Comparison of ENCODE assay signal across 17 cellular contexts in genomic region chr14:92666251-92666650, GRCh38.
DNase-seq lines count a peak whose midpoint lies in the region; ATAC-seq, FAIRE-seq and TF ChIP-seq lines count a peak whose summit lies in the region.
"Had no signal": no experiment of that assay in that cellular context is flagged by ENCODE, and none has a peak within 500 bp of the region (broad histone marks: within the 10 kb centered on the region; RNA-seq: fewer than 3 reads in every experiment).

No MANE protein-coding gene starts in this region.

- POLR2A ChIA-PET in activated B cell treated with CpG ODN at 0.5 μM for 24 hours (lab: Charles Lee), result interaction anchor here (0.9 to 3.8 kb wide), 3 partner anchors 51 to 544 kb away, joined by 3 to 28 read pairs (median 11); partner anchors contain the start of genes CPSF2 and NDUFB1

- H3K4me1 ChIP-seq in left lung (peaks cover 0 to 64% of the 10 kb centered on the region in 2 donors), subcutaneous abdominal adipose tissue (ENCODE audit: control insufficient read depth in 5 of 5, insufficient read depth in 5 of 5, low read length in 5 of 5) (peaks cover 0 to 20% (median 10%) of the 10 kb centered on the region in 5 donors)
- H3K4me1 ChIP-seq: prostate gland had no signal

- intact Hi-C loops in activated B cell treated with CpG ODN at 0.5 μM for 24 hours (cut with micrococcal nuclease) (no loop called here), left lung (cut with DNase I) (no loop called here)

- FAIRE-seq in H54 (lab: Jason Lieb, UNC), result no peak

- peak overlapping the region; percentile 40 to 73 for H3K27ac Mint-ChIP-seq in activated naive CD4-positive, alpha-beta T cell treated with anti-CD3 and anti-CD28 coated beads, Interleukin-2, amount 50 U/mL, for 72 hours
- peak overlapping the region; percentile 97 for H3K27ac Mint-ChIP-seq in activated B cell treated with CpG ODN at 0.5 μM for 24 hours

- no peak for DNase-seq in activated naive CD4-positive, alpha-beta T cell treated with anti-CD3 and anti-CD28 coated beads, Interleukin-2, amount 50 U/mL, for 72 hours (ENCODE audit: low spot score in 2 of 2)
- DNase-seq in activated naive CD4-positive, alpha-beta T cell treated with Interleukin-2 at 50 U/mL for 16 hours, result no peak
- DNase-seq in activated B cell treated with CpG ODN at 0.5 μM for 24 hours, result no peak
- no peak for DNase-seq in left lung
- no peak for DNase-seq in H54 (ENCODE audit: insufficient read length, low spot score)
- DNase-seq in inferior parietal cortex (ENCODE audit: extremely low spot score), result no peak
- DNase-seq: Calu3; NCI-H1417 treated with DMSO at 0.1 percent for 48 hours; NCI-H2227 treated with DMSO at 0.1 percent for 48 hours; RPMI8226; stimulated activated CD4-positive, alpha-beta T cell treated with anti-CD3 and anti-CD28 coated beads, Interleukin-12 subunit alpha, Interleukin-12 subunit beta, amount 100 ng/mL, for 4 hours; SW 1271 had no signal

- no peak overlapping the region for H3K9ac ChIP-seq in subcutaneous abdominal adipose tissue (ENCODE audit: low read length in 5 of 5)

- peaks cover 40 to 69% of the 10 kb centered on the region in 2 donors for H3K36me3 Mint-ChIP-seq in activated naive CD4-positive, alpha-beta T cell treated with anti-CD3 and anti-CD28 coated beads, Interleukin-2, amount 50 U/mL, for 72 hours
- H3K36me3 Mint-ChIP-seq in activated B cell treated with CpG ODN at 0.5 μM for 24 hours (ENCODE audit: low read depth), result peaks cover 82% of the 10 kb centered on the region

- H3K9me3 Mint-ChIP-seq in activated naive CD4-positive, alpha-beta T cell treated with anti-CD3 and anti-CD28 coated beads, Interleukin-2, amount 50 U/mL, for 72 hours, result no peaks in the 10 kb centered on the region
- H3K9me3 Mint-ChIP-seq in activated B cell treated with CpG ODN at 0.5 μM for 24 hours, result no peaks in the 10 kb centered on the region

- no peaks in the 10 kb centered on the region for H3K27me3 ChIP-seq in left lung
- H3K27me3 ChIP-seq in subcutaneous abdominal adipose tissue (ENCODE audit: control insufficient read depth in 5 of 5, insufficient read depth in 4 of 5, low read length in 5 of 5), result no peaks in the 10 kb centered on the region
- H3K27me3 ChIP-seq: cardiac muscle cell had no signal

- H3K4me1 Mint-ChIP-seq in activated B cell treated with CpG ODN at 0.5 μM for 24 hours, result peaks cover 95% of the 10 kb centered on the region

- ATAC-seq in activated naive CD4-positive, alpha-beta T cell treated with anti-CD3 and anti-CD28 coated beads, Interleukin-2, amount 50 U/mL, for 72 hours, result no peak
- no peak for ATAC-seq in activated B cell treated with CpG ODN at 0.5 μM for 24 hours (ENCODE audit: low read depth)
- ATAC-seq in left lung, result no peak
- ATAC-seq in HG02938 (IDR thresholded peaks at IDR 0.05; ENCODE audit: unreplicated experiment), result no peak

- H3K36me3 ChIP-seq in left lung (peaks cover 0 to 65% of the 10 kb centered on the region in 2 donors), subcutaneous abdominal adipose tissue (ENCODE audit: control insufficient read depth in 5 of 5, insufficient read depth in 5 of 5, low read length in 5 of 5) (peaks cover 0 to 32% (median 6%) of the 10 kb centered on the region in 5 donors)
- H3K36me3 ChIP-seq: cardiac muscle cell, prostate gland had no signal

- H3K4me3 ChIP-seq in left lung (no peak overlapping the region), subcutaneous abdominal adipose tissue (ENCODE audit: low read depth in 1 of 5, low read length in 5 of 5) (no peak overlapping the region)
- H3K4me3 ChIP-seq: cardiac muscle cell, prostate gland had no signal

- no peak for TF ChIP-seq POLR2A in H54 (IDR thresholded peaks at IDR 0.05; ENCODE audit: low read depth, low read length)

- H3K4me3 Mint-ChIP-seq in activated B cell treated with CpG ODN at 0.5 μM for 24 hours, result peak overlapping the region; percentile 76

- H3K9me3 ChIP-seq in left lung, result no peaks in the 10 kb centered on the region
- no peaks in the 10 kb centered on the region for H3K9me3 ChIP-seq in subcutaneous abdominal adipose tissue (ENCODE audit: control insufficient read depth in 5 of 5, low read length in 5 of 5)
- H3K9me3 ChIP-seq: prostate gland had no signal

- H3K27ac ChIP-seq in left lung, result peak overlapping the region; percentile 39 to 74
- H3K27ac ChIP-seq in subcutaneous abdominal adipose tissue (ENCODE audit: low read depth, low read length), result peak overlapping the region; percentile 10
- H3K27ac ChIP-seq: cardiac muscle cell, prostate gland, VCaP had no signal

- H3K27me3 Mint-ChIP-seq in activated B cell treated with CpG ODN at 0.5 μM for 24 hours, result no peaks in the 10 kb centered on the region

- no peak for TF ChIP-seq CTCF in activated B cell treated with CpG ODN at 0.5 μM for 24 hours (IDR thresholded peaks at IDR 0.05)
- TF ChIP-seq CTCF in left lung (IDR thresholded peaks at IDR 0.05), result no peak

- CTCF ChIA-PET in activated B cell treated with CpG ODN at 0.5 μM for 24 hours (lab: Charles Lee), result interaction anchor here (0.6 to 2.2 kb wide), 6 partner anchors 11 to 106 kb away, joined by 3 to 7 read pairs (median 4); no protein-coding TSS in a partner anchor
